1 cellular context compared by ENCODE assay signal in genomic region chr11:9613118-9613829, GRCh38.
A peak's percentile ranks its signal among the peaks of the same experiment; 100 is the strongest.
TF ChIP-seq lines count a peak whose summit lies in the region.

No MANE protein-coding gene starts in this region.

TF ChIP-seq in HEK293, 187 proteins besides CTCF, POLR2A, EP300 and RAD21 (continued from another document and continues in another):
- TF ChIP-seq PRDM10 (tag by site-specific recombination; IDR thresholded peaks at IDR 0.05) (0 out of 2 replicates have a peak, but pooled peaks have one; percentile 21), ZNF558 (tag by site-specific recombination; IDR thresholded peaks at IDR 0.05) (0 out of 2 replicates have a peak, but pooled peaks have one; percentile 24), EGR2 (tag by site-specific recombination; IDR thresholded peaks at IDR 0.05; ENCODE audit: low read depth) (no peak), ZNF132 (tag by site-specific recombination; IDR thresholded peaks at IDR 0.05; ENCODE audit: borderline replicate concordance) (no peak), ZEB2 (tag by site-specific recombination; IDR thresholded peaks at IDR 0.05) (peak; percentile 91), ZNF449 (tag by site-specific recombination; IDR thresholded peaks at IDR 0.05) (no peak), SP3 (tag by site-specific recombination; IDR thresholded peaks at IDR 0.05) (peak; percentile 56), ZNF391 (tag by site-specific recombination; IDR thresholded peaks at IDR 0.05; ENCODE audit: borderline replicate concordance, low read depth) (peak; percentile 75; the same call in 1 of the 2 replicates), ZNF560 (tag by site-specific recombination; IDR thresholded peaks at IDR 0.05; ENCODE audit: borderline replicate concordance) (no peak), KLF17 (tag by site-specific recombination; IDR thresholded peaks at IDR 0.05) (peak; percentile 66; the same call in 1 of the 2 replicates), ZNF501 (tag by site-specific recombination; IDR thresholded peaks at IDR 0.05) (peak; percentile 47; the same call in 1 of the 2 replicates), ZNF341 (tag by site-specific recombination; IDR thresholded peaks at IDR 0.05; ENCODE audit: low read depth) (peak; percentile 76), ZFP37 (tag by site-specific recombination; IDR thresholded peaks at IDR 0.05) (peak; percentile 40; the same call in 1 of the 2 replicates), ZNF692 (tag by site-specific recombination; IDR thresholded peaks at IDR 0.05) (0 out of 2 replicates have a peak, but pooled peaks have one; percentile 23), HIC1 (tag by site-specific recombination; IDR thresholded peaks at IDR 0.05) (peak; percentile 72), ZNF654 (tag by site-specific recombination; IDR thresholded peaks at IDR 0.05; ENCODE audit: low read depth) (peak; percentile 74), ZSCAN30 (tag by site-specific recombination; IDR thresholded peaks at IDR 0.05) (peak; percentile 81), PRDM4 (tag by site-specific recombination; IDR thresholded peaks at IDR 0.05) (0 out of 2 replicates have a peak, but pooled peaks have one; percentile 16), GLIS2 (tag by site-specific recombination; IDR thresholded peaks at IDR 0.05) (peak; percentile 80), KLF10 (tag by site-specific recombination; IDR thresholded peaks at IDR 0.05) (peak; percentile 68), ZBTB20 (tag by site-specific recombination; IDR thresholded peaks at IDR 0.05) (peak; percentile 15), ZSCAN18 (tag by site-specific recombination; IDR thresholded peaks at IDR 0.05) (0 out of 2 replicates have a peak, but pooled peaks have one; percentile 38), KLF7 (tag by site-specific recombination; IDR thresholded peaks at IDR 0.05; ENCODE audit: borderline replicate concordance) (no peak), BCL11A (tag by site-specific recombination; IDR thresholded peaks at IDR 0.05; ENCODE audit: low read depth) (0 out of 2 replicates have a peak, but pooled peaks have one; percentile 77), ATF2 (tag by site-specific recombination; IDR thresholded peaks at IDR 0.05; ENCODE audit: low read depth) (0 out of 2 replicates have a peak, but pooled peaks have one; percentile 38), GLIS1 (tag by site-specific recombination; IDR thresholded peaks at IDR 0.05) (peak; percentile 49), ZBTB11 (tag by site-specific recombination; conservative IDR thresholded peaks at IDR 0.05; ENCODE audit: low read depth) (peak; percentile 26; the same call in 1 of the 2 replicates), BCL6B (tag by site-specific recombination; IDR thresholded peaks at IDR 0.05) (no peak)
